In genomic region chr5:168872246-168872645, GRCh38 we compare ENCODE assay signal across 19 cellular contexts.
DNase-seq lines count a peak whose midpoint lies in the region; ATAC-seq and TF ChIP-seq lines count a peak whose summit lies in the region.
"Had no signal": no experiment of that assay in that cellular context is flagged by ENCODE, and none has a peak within 500 bp of the region (broad histone marks: within the 10 kb centered on the region; RNA-seq: fewer than 3 reads in every experiment).

No MANE protein-coding gene starts in this region.

- H3K9me3 ChIP-seq in Caco-2 = no peaks in the 10 kb centered on the region
- H3K9me3 ChIP-seq: BE2C, BLaER1 had no signal

- ATAC-seq in natural killer cell = peak in 2 of 3 donors; percentile 26 to 50
- ATAC-seq in natural killer cell treated with Interleukin-12 subunit alpha and Interleukin-12 subunit beta and Interleukin-15 and Interleukin-18, amount 100 ng/mL, for 72 hours = no peak
- peak; percentile 64 for ATAC-seq in stimulated activated naive CD8-positive, alpha-beta T cell treated with anti-CD3 and anti-CD28 coated beads, Interleukin-15, Interleukin-2, amounts not matched to agents 100 U/mL and 50 U/mL, for 24 hours
- ATAC-seq in stimulated activated naive CD8-positive, alpha-beta T cell treated with anti-CD3 and anti-CD28 coated beads, Interleukin-15, amount 100 ng/mL, for 72 hours = peak; percentile 78

- TF ChIP-seq CTCF in natural killer cell (IDR thresholded peaks at IDR 0.05) (no peak), Caco-2 (IDR thresholded peaks at IDR 0.05; ENCODE audit: insufficient read depth in 1 of 2, low read depth in 1 of 2, low read length in 1 of 2, severe bottlenecking in 1 of 2, unreplicated experiment in 1 of 2) (no peak)

- BruUV-seq in Caco-2 (replicated peaks; lab: Mats Ljungman, UMichigan) = no TSS peak

- CTCF ChIA-PET in Caco-2 (lab: Charles Lee) = no interaction called here

- DNase-seq in natural killer cell (no peak), Caco-2 (no peak), amniotic stem cell (lab: John Stamatoyannopoulos, UW) (no peak)
- DNase-seq in natural killer cell treated with Interleukin-12 subunit alpha and Interleukin-12 subunit beta and Interleukin-15 and Interleukin-18, amount 100 ng/mL, for 72 hours (ENCODE audit: low spot score) = no peak
- DNase-seq in stimulated activated naive CD8-positive, alpha-beta T cell treated with anti-CD3 and anti-CD28 coated beads, Interleukin-15, Interleukin-2, amounts not matched to agents 100 U/mL and 50 U/mL, for 24 hours = no peak
- no peak for DNase-seq in stimulated activated naive CD8-positive, alpha-beta T cell treated with anti-CD3 and anti-CD28 coated beads, Interleukin-15, amount 100 ng/mL, for 72 hours
- DNase-seq: 8988T; ACHN; BE2C; C1 segment of cervical spinal cord; Calu3; CD4-positive, alpha-beta memory T cell; CD4-positive, CD25-positive, alpha-beta regulatory T cell; CD8-positive, alpha-beta memory T cell; COR-L47; DMS79 treated with DMSO at 0.1 percent for 48 hours; GF-D8 had no signal

- H3K27me3 Mint-ChIP-seq in natural killer cell (ENCODE audit: low read depth in 2 of 2) (peaks cover 10 to 27% of the 10 kb centered on the region in 2 donors), Caco-2 (ENCODE audit: insufficient read depth, unreplicated experiment) (peaks cover 4% of the 10 kb centered on the region)
- H3K27me3 Mint-ChIP-seq in natural killer cell treated with Interleukin-12 subunit alpha and Interleukin-12 subunit beta and Interleukin-15 and Interleukin-18, amount 100 ng/mL, for 72 hours = peaks cover 22 to 35% of the 10 kb centered on the region in 2 donors
- peaks cover 45% of the 10 kb centered on the region for H3K27me3 Mint-ChIP-seq in stimulated activated naive CD8-positive, alpha-beta T cell treated with anti-CD3 and anti-CD28 coated beads, Interleukin-15, amount 100 ng/mL, for 72 hours
- H3K27me3 Mint-ChIP-seq: CD4-positive, CD25-positive, alpha-beta regulatory T cell had no signal

- intact Hi-C loops in natural killer cell (cut with micrococcal nuclease) (no loop called here), Caco-2 (cut with micrococcal nuclease; ENCODE audit: unreplicated experiment) (loop anchor here (5.0 kb wide), 2 partner anchors 165 to 180 kb away; no protein-coding TSS in a partner anchor)

- H3K4me1 Mint-ChIP-seq in natural killer cell = peaks cover 9 to 11% of the 10 kb centered on the region in 2 donors
- H3K4me1 Mint-ChIP-seq in natural killer cell treated with Interleukin-12 subunit alpha and Interleukin-12 subunit beta and Interleukin-15 and Interleukin-18, amount 100 ng/mL, for 72 hours (ENCODE audit: low read depth in 2 of 2) = peaks cover 0 to 13% of the 10 kb centered on the region in 2 donors
- H3K4me1 Mint-ChIP-seq in stimulated activated naive CD8-positive, alpha-beta T cell treated with anti-CD3 and anti-CD28 coated beads, Interleukin-15, amount 100 ng/mL, for 72 hours = peaks cover 14% of the 10 kb centered on the region
- H3K4me1 Mint-ChIP-seq in Caco-2 (ENCODE audit: low read depth, unreplicated experiment) = peaks cover 7% of the 10 kb centered on the region
- H3K4me1 Mint-ChIP-seq: CD14-positive monocyte; CD4-positive, alpha-beta memory T cell; CD4-positive, CD25-positive, alpha-beta regulatory T cell; CD8-positive, alpha-beta memory T cell had no signal

- H3K9me3 Mint-ChIP-seq in natural killer cell (no peaks in the 10 kb centered on the region), Caco-2 (ENCODE audit: unreplicated experiment) (no peaks in the 10 kb centered on the region)
- H3K9me3 Mint-ChIP-seq in natural killer cell treated with Interleukin-12 subunit alpha and Interleukin-12 subunit beta and Interleukin-15 and Interleukin-18, amount 100 ng/mL, for 72 hours = no peaks in the 10 kb centered on the region
- H3K9me3 Mint-ChIP-seq in stimulated activated naive CD8-positive, alpha-beta T cell treated with anti-CD3 and anti-CD28 coated beads, Interleukin-15, amount 100 ng/mL, for 72 hours = no peaks in the 10 kb centered on the region

- no peak overlapping the region for H3K4me3 Mint-ChIP-seq in natural killer cell
- H3K4me3 Mint-ChIP-seq in natural killer cell treated with Interleukin-12 subunit alpha and Interleukin-12 subunit beta and Interleukin-15 and Interleukin-18, amount 100 ng/mL, for 72 hours = no peak overlapping the region
- H3K4me3 Mint-ChIP-seq in stimulated activated naive CD8-positive, alpha-beta T cell treated with anti-CD3 and anti-CD28 coated beads, Interleukin-15, amount 100 ng/mL, for 72 hours = no peak overlapping the region
- no peak overlapping the region for H3K4me3 Mint-ChIP-seq in Caco-2 (ENCODE audit: unreplicated experiment)
- H3K4me3 Mint-ChIP-seq: CD14-positive monocyte; CD4-positive, alpha-beta memory T cell; CD4-positive, CD25-positive, alpha-beta regulatory T cell; CD8-positive, alpha-beta memory T cell had no signal

- no peaks in the 10 kb centered on the region for H3K36me3 ChIP-seq in Caco-2 (ENCODE audit: control insufficient read depth, insufficient read depth, low read length)
- H3K36me3 ChIP-seq: BE2C, BLaER1 had no signal

- H3K27ac Mint-ChIP-seq in natural killer cell = no peak overlapping the region
- no peak overlapping the region for H3K27ac Mint-ChIP-seq in natural killer cell treated with Interleukin-12 subunit alpha and Interleukin-12 subunit beta and Interleukin-15 and Interleukin-18, amount 100 ng/mL, for 72 hours
- peak overlapping the region in 1 of 2 donors; percentile 2 for H3K27ac Mint-ChIP-seq in stimulated activated naive CD8-positive, alpha-beta T cell treated with anti-CD3 and anti-CD28 coated beads, Interleukin-15, amount 100 ng/mL, for 72 hours
- no peak overlapping the region for H3K27ac Mint-ChIP-seq in Caco-2 (ENCODE audit: unreplicated experiment)
- H3K27ac Mint-ChIP-seq: CD14-positive monocyte; CD4-positive, alpha-beta memory T cell; CD4-positive, CD25-positive, alpha-beta regulatory T cell; CD8-positive, alpha-beta memory T cell had no signal

- H3K36me3 Mint-ChIP-seq in natural killer cell (no peaks in the 10 kb centered on the region), Caco-2 (ENCODE audit: insufficient read depth, unreplicated experiment) (no peaks in the 10 kb centered on the region)
- H3K36me3 Mint-ChIP-seq in natural killer cell treated with Interleukin-12 subunit alpha and Interleukin-12 subunit beta and Interleukin-15 and Interleukin-18, amount 100 ng/mL, for 72 hours = no peaks in the 10 kb centered on the region
- H3K36me3 Mint-ChIP-seq: CD14-positive monocyte; CD4-positive, alpha-beta memory T cell; CD4-positive, CD25-positive, alpha-beta regulatory T cell; CD8-positive, alpha-beta memory T cell had no signal

- H3K27me3 ChIP-seq in Caco-2 (replicated peaks; ENCODE audit: control insufficient read depth, insufficient read depth, low read length) = no peaks in the 10 kb centered on the region
- H3K27me3 ChIP-seq: BE2C, BLaER1 had no signal

- no peak overlapping the region for H3K4me3 ChIP-seq in Caco-2 (ENCODE audit: low read depth, low read length)
- H3K4me3 ChIP-seq: BLaER1 had no signal

- POLR2A ChIA-PET in Caco-2 (lab: Charles Lee) = no interaction called here

- peaks cover 6% of the 10 kb centered on the region; the same call in 1 of the 2 replicates for H3K4me1 ChIP-seq in Caco-2

Comparison
In these comparisons a context has a peak if more than half of its experiments do, and no peak if none do; other contexts are left out.
1. ATAC-seq: peak in natural killer cell (2 of 3), stimulated activated naive CD8-positive, alpha-beta T cell treated with anti-CD3 and anti-CD28 coated beads, Interleukin-15, Interleukin-2, amounts not matched to agents 100 U/mL and 50 U/mL, for 24 hours (single experiment) and stimulated activated naive CD8-positive, alpha-beta T cell treated with anti-CD3 and anti-CD28 coated beads, Interleukin-15, amount 100 ng/mL, for 72 hours (single experiment); none in natural killer cell treated with Interleukin-12 subunit alpha and Interleukin-12 subunit beta and Interleukin-15 and Interleukin-18, amount 100 ng/mL, for 72 hours (0 of 2).